In the genomic region with DNA sequence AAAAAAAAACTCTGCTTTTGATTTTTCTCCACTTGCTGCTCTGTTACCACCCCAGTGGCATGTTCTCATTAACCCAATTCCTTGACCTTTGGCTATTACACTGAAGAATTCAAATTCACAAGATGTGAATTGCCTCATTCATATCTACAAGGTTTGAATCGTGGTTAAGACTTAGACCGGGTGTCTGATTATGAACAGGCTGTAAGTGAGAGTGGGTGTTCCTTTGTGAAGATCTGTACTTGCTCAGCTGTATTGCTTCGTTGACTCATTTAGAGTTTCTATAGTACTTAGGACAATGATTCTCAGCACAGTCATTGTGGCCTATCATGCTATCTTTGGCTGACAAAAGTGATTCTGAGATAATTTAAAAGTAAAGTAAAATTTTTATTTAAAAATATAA, we compare ENCODE assay signal across 12 cellular contexts. TPM values are rescaled to one million over a fixed set of nuclear protein-coding genes. Genes with fewer than 3 reads are reported as not detected.
DNase-seq lines count a peak whose midpoint lies in the region; ATAC-seq and TF ChIP-seq lines count a peak whose summit lies in the region.
"Had no signal": no experiment of that assay in that cellular context is flagged by ENCODE, and none has a peak within 500 bp of the region (broad histone marks: within the 10 kb centered on the region; RNA-seq: fewer than 3 reads in every experiment).

No MANE protein-coding gene starts in this region.

- no peak for TF ChIP-seq EP300 in transverse colon (IDR thresholded peaks at IDR 0.05; ENCODE audit: low read depth)

- H3K27me3 ChIP-seq in left lung (no peaks in the 10 kb centered on the region), transverse colon (no peaks in the 10 kb centered on the region)
- H3K27me3 ChIP-seq: right atrium auricular region had no signal

- H3K27ac ChIP-seq in left lung, result no peak overlapping the region
- no peak overlapping the region for H3K27ac ChIP-seq in transverse colon
- H3K27ac ChIP-seq: lower lobe of right lung, right atrium auricular region had no signal

- H3K36me3 ChIP-seq in left lung, result no peaks in the 10 kb centered on the region
- H3K36me3 ChIP-seq in transverse colon, result no peaks in the 10 kb centered on the region
- H3K36me3 ChIP-seq: lower lobe of right lung, right atrium auricular region had no signal

- peak; percentile 82 for ATAC-seq in GM18861 (IDR thresholded peaks at IDR 0.05; ENCODE audit: unreplicated experiment)
- peak; percentile 98 for ATAC-seq in HG02610 (IDR thresholded peaks at IDR 0.05; ENCODE audit: unreplicated experiment)
- ATAC-seq in left lung, result peak; percentile 68
- ATAC-seq in GM19328 (IDR thresholded peaks at IDR 0.05; ENCODE audit: unreplicated experiment), result no peak

- WGBS in transverse colon (ENCODE audit: low coverage in 1 of 2), 2 donors, result 32 to 36% methylated on average over 3 of the region's 3 CpGs

- in situ Hi-C loops in transverse colon (cut with MboI; ENCODE audit: low pct_ligation_motif_present in 1 of 4, low pct_unique_long_range_greater_than_20kb in 1 of 4, low sequenced_read_pairs in 3 of 4), result no loop called here

- TF ChIP-seq CTCF in left lung (IDR thresholded peaks at IDR 0.05), result no peak
- no peak for TF ChIP-seq CTCF in transverse colon (IDR thresholded peaks at IDR 0.05)

- DNase-seq in M059J (ENCODE audit: low read depth) (peak; percentile 27), left lung (no peak), NCI-H345 (lab: John Stamatoyannopoulos, UW) (no peak), NCI-H748 treated with DMSO at 0.1 percent for 48 hours (lab: John Stamatoyannopoulos, UW) (no peak), transverse colon (no peak)
- DNase-seq: EL, lower lobe of right lung, SW 1271 had no signal

- H3K4me3 ChIP-seq in left lung, result no peak overlapping the region
- H3K4me3 ChIP-seq in transverse colon, result no peak overlapping the region
- H3K4me3 ChIP-seq: lower lobe of right lung, right atrium auricular region had no signal

- no peaks in the 10 kb centered on the region for H3K4me1 ChIP-seq in left lung
- H3K4me1 ChIP-seq in transverse colon, result peaks cover 0 to 4% (median 0%) of the 10 kb centered on the region in 4 donors
- H3K4me1 ChIP-seq: lower lobe of right lung, right atrium auricular region had no signal

- TF ChIP-seq POLR2A in transverse colon (IDR thresholded peaks at IDR 0.05), result no peak

- intact Hi-C loops in left lung (cut with DNase I), result no loop called here
- intact Hi-C loops in transverse colon (cut with DNase I; ENCODE audit: low total_unique reads), result no loop called here

- H3K9me3 ChIP-seq in left lung (no peaks in the 10 kb centered on the region), transverse colon (no peaks in the 10 kb centered on the region)
- H3K9me3 ChIP-seq: lower lobe of right lung, right atrium auricular region had no signal

RNA-seq across cellular contexts. Expression of gene DNM3, which starts 36.4 kb away (rescaled TPM):
- total RNA-seq in M059J (2014; rRNA removed; shearing (Covaris generic)), result 2.1 and 3.1 TPM in 2 replicates
- 1 to 10 TPM; 6.8 to 7.7 TPM for total RNA-seq in left lung
- total RNA-seq in transverse colon, result 1 to 10 TPM in 2 of 4 donors, not detected in 2; 2.7 to 3.3 TPM
